In genomic region chr7:128936798-128937197, GRCh38 we compare ENCODE assay signal across 13 cellular contexts. TPM values are rescaled to one million over a fixed set of nuclear protein-coding genes. Genes with fewer than 3 reads are reported as not detected.
DNase-seq lines count a peak whose midpoint lies in the region; ATAC-seq and TF ChIP-seq lines count a peak whose summit lies in the region.
"Had no signal": no experiment of that assay in that cellular context is flagged by ENCODE, and none has a peak within 500 bp of the region (broad histone marks: within the 10 kb centered on the region; RNA-seq: fewer than 3 reads in every experiment).

No MANE protein-coding gene starts in this region.

- no peak for TF ChIP-seq CTCF in MM.1S (IDR thresholded peaks at IDR 0.05; ENCODE audit: low read length)
- TF ChIP-seq CTCF in gastrocnemius medialis (IDR thresholded peaks at IDR 0.05 in 4 of 5, conservative IDR thresholded peaks at IDR 0.05 in 1 of 5) = no peak

- H3F3A ChIP-seq in MM.1S (ENCODE audit: insufficient read depth, low read length) = peaks cover 47% of the 10 kb centered on the region

- no peak overlapping the region for H3K27ac ChIP-seq in MM.1S (ENCODE audit: low read length)
- no peak overlapping the region for H3K27ac ChIP-seq in gastrocnemius medialis
- H3K27ac ChIP-seq: SK-N-MC, uterus had no signal

- peaks cover 32% of the 10 kb centered on the region for H3K79me2 ChIP-seq in MM.1S (ENCODE audit: low read length)

- in situ Hi-C loops in gastrocnemius medialis (cut with MboI; ENCODE audit: low sequenced_read_pairs in 4 of 4) = no loop called here

- H4K20me1 ChIP-seq in MM.1S (ENCODE audit: insufficient read depth, low read length) = no peaks in the 10 kb centered on the region

- no peak overlapping the region for H3K4me3 ChIP-seq in MM.1S (ENCODE audit: low read length)
- H3K4me3 ChIP-seq in gastrocnemius medialis = no peak overlapping the region
- H3K4me3 ChIP-seq: lung, SK-N-MC, uterus had no signal

- DNase-seq in activated naive CD4-positive, alpha-beta T cell treated with Interleukin-2 at 50 U/mL for 16 hours = no peak
- DNase-seq in MM.1S (no peak), DMS79 treated with DMSO at 0.1 percent for 48 hours (lab: John Stamatoyannopoulos, UW) (no peak), GF-D8 (lab: John Stamatoyannopoulos, UW) (no peak), gastrocnemius medialis (no peak)
- DNase-seq in stimulated activated naive B cell treated with anti-CD40 and anti-IgM and Interleukin-4, amounts not matched to agents 10 μg/mL and 1 μg/mL and 100 μg/mL, for 72 hours = no peak
- DNase-seq: activated naive CD4-positive, alpha-beta T cell treated with anti-CD3 and anti-CD28 coated beads, Interleukin-2, amount 50 U/mL, for 16 hours; NCI-H1048; uterus had no signal

- H3K4me3 Mint-ChIP-seq in activated naive CD4-positive, alpha-beta T cell treated with anti-CD3 and anti-CD28 coated beads, Interleukin-2, amount 50 U/mL, for 24 hours = peak overlapping the region; percentile 81
- H3K4me3 Mint-ChIP-seq in dendritic cell treated with granulocyte-macrophage colony-stimulating factor and Interleukin-4, amounts not matched to agents 40 ng/mL and 50 ng/mL, for 4 days = peak overlapping the region; percentile 98
- peak overlapping the region; percentile 91 to 99 for H3K4me3 Mint-ChIP-seq in stimulated activated naive B cell treated with anti-CD40 and anti-IgM and Interleukin-4, amounts not matched to agents 10 μg/mL and 1 μg/mL and 100 μg/mL, for 72 hours

- ATAC-seq in stimulated activated naive B cell treated with anti-CD40 and anti-IgM and Interleukin-4, amounts not matched to agents 10 μg/mL and 1 μg/mL and 100 μg/mL, for 72 hours (replicated peaks) = no peak
- no peak for ATAC-seq in gastrocnemius medialis

- peak overlapping the region; percentile 88; the same call in 1 of the 2 replicates for H3K4me2 ChIP-seq in MM.1S (ENCODE audit: low read depth, low read length)

- H3K27ac Mint-ChIP-seq in activated naive CD4-positive, alpha-beta T cell treated with anti-CD3 and anti-CD28 coated beads, Interleukin-2, amount 50 U/mL, for 24 hours = no peak overlapping the region
- H3K27ac Mint-ChIP-seq in dendritic cell treated with granulocyte-macrophage colony-stimulating factor and Interleukin-4, amounts not matched to agents 40 ng/mL and 50 ng/mL, for 4 days = peak overlapping the region; percentile 96
- H3K27ac Mint-ChIP-seq in stimulated activated naive B cell treated with anti-CD40 and anti-IgM and Interleukin-4, amounts not matched to agents 10 μg/mL and 1 μg/mL and 100 μg/mL, for 72 hours = peak overlapping the region; percentile 95

- intact Hi-C loops in dendritic cell treated with granulocyte-macrophage colony-stimulating factor and Interleukin-4, amounts not matched to agents 40 ng/mL and 50 ng/mL, for 4 days (cut with micrococcal nuclease) = no loop called here
- intact Hi-C loops in gastrocnemius medialis (cut with DNase I; ENCODE audit: low total_unique reads) = loop anchor here (1.0 kb wide), 1 partner anchor 20 kb away; no protein-coding TSS in a partner anchor

- H3K4me1 ChIP-seq in MM.1S (ENCODE audit: low read length) (peaks cover 52% of the 10 kb centered on the region), gastrocnemius medialis (peaks cover 4 to 5% of the 10 kb centered on the region in 2 donors)

- no peaks in the 10 kb centered on the region for H3K36me3 Mint-ChIP-seq in activated naive CD4-positive, alpha-beta T cell treated with anti-CD3 and anti-CD28 coated beads, Interleukin-2, amount 50 U/mL, for 24 hours
- H3K36me3 Mint-ChIP-seq in dendritic cell treated with granulocyte-macrophage colony-stimulating factor and Interleukin-4, amounts not matched to agents 40 ng/mL and 50 ng/mL, for 4 days (ENCODE audit: low read depth) = peaks cover 44% of the 10 kb centered on the region
- H3K36me3 Mint-ChIP-seq in stimulated activated naive B cell treated with anti-CD40 and anti-IgM and Interleukin-4, amounts not matched to agents 10 μg/mL and 1 μg/mL and 100 μg/mL, for 72 hours = peaks cover 32 to 39% of the 10 kb centered on the region in 2 donors

- no peaks in the 10 kb centered on the region for H3K9me2 ChIP-seq in MM.1S (replicated peaks; ENCODE audit: insufficient read depth, low read length)

- no peaks in the 10 kb centered on the region for H3K9me3 Mint-ChIP-seq in activated naive CD4-positive, alpha-beta T cell treated with anti-CD3 and anti-CD28 coated beads, Interleukin-2, amount 50 U/mL, for 24 hours
- H3K9me3 Mint-ChIP-seq in dendritic cell treated with granulocyte-macrophage colony-stimulating factor and Interleukin-4, amounts not matched to agents 40 ng/mL and 50 ng/mL, for 4 days = no peaks in the 10 kb centered on the region
- peaks cover 0 to 3% of the 10 kb centered on the region in 2 donors for H3K9me3 Mint-ChIP-seq in stimulated activated naive B cell treated with anti-CD40 and anti-IgM and Interleukin-4, amounts not matched to agents 10 μg/mL and 1 μg/mL and 100 μg/mL, for 72 hours

- H3K9ac ChIP-seq in MM.1S (ENCODE audit: low read length) = no peak overlapping the region

- H3K9me3 ChIP-seq in MM.1S (replicated peaks; ENCODE audit: insufficient read depth, low read length) = no peaks in the 10 kb centered on the region
- no peaks in the 10 kb centered on the region for H3K9me3 ChIP-seq in gastrocnemius medialis
- H3K9me3 ChIP-seq: uterus had no signal

- H3K4me1 Mint-ChIP-seq in activated naive CD4-positive, alpha-beta T cell treated with anti-CD3 and anti-CD28 coated beads, Interleukin-2, amount 50 U/mL, for 24 hours = peaks cover 22% of the 10 kb centered on the region
- peaks cover 65% of the 10 kb centered on the region for H3K4me1 Mint-ChIP-seq in dendritic cell treated with granulocyte-macrophage colony-stimulating factor and Interleukin-4, amounts not matched to agents 40 ng/mL and 50 ng/mL, for 4 days (ENCODE audit: low read depth)
- peaks cover 44 to 80% of the 10 kb centered on the region in 2 donors for H3K4me1 Mint-ChIP-seq in stimulated activated naive B cell treated with anti-CD40 and anti-IgM and Interleukin-4, amounts not matched to agents 10 μg/mL and 1 μg/mL and 100 μg/mL, for 72 hours

- H3K27me3 Mint-ChIP-seq in activated naive CD4-positive, alpha-beta T cell treated with anti-CD3 and anti-CD28 coated beads, Interleukin-2, amount 50 U/mL, for 24 hours = peaks cover 13% of the 10 kb centered on the region
- no peaks in the 10 kb centered on the region for H3K27me3 Mint-ChIP-seq in dendritic cell treated with granulocyte-macrophage colony-stimulating factor and Interleukin-4, amounts not matched to agents 40 ng/mL and 50 ng/mL, for 4 days
- H3K27me3 Mint-ChIP-seq in stimulated activated naive B cell treated with anti-CD40 and anti-IgM and Interleukin-4, amounts not matched to agents 10 μg/mL and 1 μg/mL and 100 μg/mL, for 72 hours = no peaks in the 10 kb centered on the region

- no peak for TF ChIP-seq POLR2A in gastrocnemius medialis (IDR thresholded peaks at IDR 0.05)

- no peaks in the 10 kb centered on the region for H3K36me3 ChIP-seq in MM.1S (replicated peaks; ENCODE audit: insufficient read depth, low read length)
- H3K36me3 ChIP-seq in gastrocnemius medialis = no peaks in the 10 kb centered on the region
- H3K36me3 ChIP-seq: uterus had no signal

- peak overlapping the region; percentile 71; the same call in 1 of the 2 replicates for H2AFZ ChIP-seq in MM.1S (ENCODE audit: low read length)

- no peaks in the 10 kb centered on the region for H3K27me3 ChIP-seq in MM.1S (replicated peaks; ENCODE audit: insufficient read depth, low read length)
- peaks cover 22 to 36% (median 32%) of the 10 kb centered on the region in 3 donors for H3K27me3 ChIP-seq in gastrocnemius medialis
- H3K27me3 ChIP-seq: uterus had no signal

RNA-seq across cellular contexts. Expression of gene IRF5, which starts 0.9 kb away (rescaled TPM):
- 1 to 10 TPM in 3 of 4 donors, under 1 TPM in 1; 0.27 to 3.8 (median 2.8) TPM for total RNA-seq in gastrocnemius medialis

RNA-seq across cellular contexts. Expression of gene KCP, which starts 26.3 kb away (rescaled TPM):
- under 1 TPM in 1 of 4 donors, not detected in 3; 0.10 TPM for total RNA-seq in gastrocnemius medialis
